2 cellular contexts compared by ENCODE assay signal in the genomic region with DNA sequence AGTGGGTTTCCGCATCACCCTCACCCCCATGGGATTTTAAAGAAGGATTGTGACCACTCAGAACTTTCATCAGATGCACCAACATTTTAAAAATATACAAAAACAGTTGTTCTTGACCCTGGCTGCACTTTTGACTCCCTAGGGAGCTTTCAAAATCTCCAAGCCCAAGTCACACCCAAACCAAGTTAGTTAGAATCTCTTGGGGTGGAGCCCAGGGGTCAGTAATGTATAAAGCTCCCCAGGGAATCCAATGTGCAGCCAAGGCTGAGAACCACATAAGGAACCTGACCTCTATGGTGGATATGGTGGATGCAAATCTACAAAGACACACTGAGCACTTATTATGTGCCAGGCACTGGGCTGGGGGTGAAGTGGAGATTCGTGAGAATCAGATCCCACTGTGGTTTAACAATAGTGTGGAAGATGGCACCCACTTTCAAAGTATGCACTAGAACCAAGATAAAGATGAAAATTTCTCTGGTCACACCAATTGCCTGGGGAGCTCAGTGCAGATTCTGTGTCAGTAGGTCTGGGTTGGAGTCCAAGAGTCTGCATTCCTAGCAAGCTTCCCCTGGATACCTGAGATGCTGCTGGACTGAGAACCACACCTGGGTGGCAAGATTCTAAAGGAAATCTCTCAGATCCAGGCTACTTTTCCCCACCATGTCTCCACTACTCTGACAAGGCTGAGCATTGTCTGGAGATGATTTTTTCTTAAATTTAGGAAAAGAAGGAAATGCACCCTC.
A peak's percentile ranks its signal among the peaks of the same experiment; 100 is the strongest.
TF ChIP-seq lines count a peak whose summit lies in the region.

No MANE protein-coding gene starts in this region.

TF ChIP-seq in GM23338, 12 proteins besides CTCF, POLR2A, EP300 and RAD21 (continues in another document):
- TF ChIP-seq, protein P1, sequence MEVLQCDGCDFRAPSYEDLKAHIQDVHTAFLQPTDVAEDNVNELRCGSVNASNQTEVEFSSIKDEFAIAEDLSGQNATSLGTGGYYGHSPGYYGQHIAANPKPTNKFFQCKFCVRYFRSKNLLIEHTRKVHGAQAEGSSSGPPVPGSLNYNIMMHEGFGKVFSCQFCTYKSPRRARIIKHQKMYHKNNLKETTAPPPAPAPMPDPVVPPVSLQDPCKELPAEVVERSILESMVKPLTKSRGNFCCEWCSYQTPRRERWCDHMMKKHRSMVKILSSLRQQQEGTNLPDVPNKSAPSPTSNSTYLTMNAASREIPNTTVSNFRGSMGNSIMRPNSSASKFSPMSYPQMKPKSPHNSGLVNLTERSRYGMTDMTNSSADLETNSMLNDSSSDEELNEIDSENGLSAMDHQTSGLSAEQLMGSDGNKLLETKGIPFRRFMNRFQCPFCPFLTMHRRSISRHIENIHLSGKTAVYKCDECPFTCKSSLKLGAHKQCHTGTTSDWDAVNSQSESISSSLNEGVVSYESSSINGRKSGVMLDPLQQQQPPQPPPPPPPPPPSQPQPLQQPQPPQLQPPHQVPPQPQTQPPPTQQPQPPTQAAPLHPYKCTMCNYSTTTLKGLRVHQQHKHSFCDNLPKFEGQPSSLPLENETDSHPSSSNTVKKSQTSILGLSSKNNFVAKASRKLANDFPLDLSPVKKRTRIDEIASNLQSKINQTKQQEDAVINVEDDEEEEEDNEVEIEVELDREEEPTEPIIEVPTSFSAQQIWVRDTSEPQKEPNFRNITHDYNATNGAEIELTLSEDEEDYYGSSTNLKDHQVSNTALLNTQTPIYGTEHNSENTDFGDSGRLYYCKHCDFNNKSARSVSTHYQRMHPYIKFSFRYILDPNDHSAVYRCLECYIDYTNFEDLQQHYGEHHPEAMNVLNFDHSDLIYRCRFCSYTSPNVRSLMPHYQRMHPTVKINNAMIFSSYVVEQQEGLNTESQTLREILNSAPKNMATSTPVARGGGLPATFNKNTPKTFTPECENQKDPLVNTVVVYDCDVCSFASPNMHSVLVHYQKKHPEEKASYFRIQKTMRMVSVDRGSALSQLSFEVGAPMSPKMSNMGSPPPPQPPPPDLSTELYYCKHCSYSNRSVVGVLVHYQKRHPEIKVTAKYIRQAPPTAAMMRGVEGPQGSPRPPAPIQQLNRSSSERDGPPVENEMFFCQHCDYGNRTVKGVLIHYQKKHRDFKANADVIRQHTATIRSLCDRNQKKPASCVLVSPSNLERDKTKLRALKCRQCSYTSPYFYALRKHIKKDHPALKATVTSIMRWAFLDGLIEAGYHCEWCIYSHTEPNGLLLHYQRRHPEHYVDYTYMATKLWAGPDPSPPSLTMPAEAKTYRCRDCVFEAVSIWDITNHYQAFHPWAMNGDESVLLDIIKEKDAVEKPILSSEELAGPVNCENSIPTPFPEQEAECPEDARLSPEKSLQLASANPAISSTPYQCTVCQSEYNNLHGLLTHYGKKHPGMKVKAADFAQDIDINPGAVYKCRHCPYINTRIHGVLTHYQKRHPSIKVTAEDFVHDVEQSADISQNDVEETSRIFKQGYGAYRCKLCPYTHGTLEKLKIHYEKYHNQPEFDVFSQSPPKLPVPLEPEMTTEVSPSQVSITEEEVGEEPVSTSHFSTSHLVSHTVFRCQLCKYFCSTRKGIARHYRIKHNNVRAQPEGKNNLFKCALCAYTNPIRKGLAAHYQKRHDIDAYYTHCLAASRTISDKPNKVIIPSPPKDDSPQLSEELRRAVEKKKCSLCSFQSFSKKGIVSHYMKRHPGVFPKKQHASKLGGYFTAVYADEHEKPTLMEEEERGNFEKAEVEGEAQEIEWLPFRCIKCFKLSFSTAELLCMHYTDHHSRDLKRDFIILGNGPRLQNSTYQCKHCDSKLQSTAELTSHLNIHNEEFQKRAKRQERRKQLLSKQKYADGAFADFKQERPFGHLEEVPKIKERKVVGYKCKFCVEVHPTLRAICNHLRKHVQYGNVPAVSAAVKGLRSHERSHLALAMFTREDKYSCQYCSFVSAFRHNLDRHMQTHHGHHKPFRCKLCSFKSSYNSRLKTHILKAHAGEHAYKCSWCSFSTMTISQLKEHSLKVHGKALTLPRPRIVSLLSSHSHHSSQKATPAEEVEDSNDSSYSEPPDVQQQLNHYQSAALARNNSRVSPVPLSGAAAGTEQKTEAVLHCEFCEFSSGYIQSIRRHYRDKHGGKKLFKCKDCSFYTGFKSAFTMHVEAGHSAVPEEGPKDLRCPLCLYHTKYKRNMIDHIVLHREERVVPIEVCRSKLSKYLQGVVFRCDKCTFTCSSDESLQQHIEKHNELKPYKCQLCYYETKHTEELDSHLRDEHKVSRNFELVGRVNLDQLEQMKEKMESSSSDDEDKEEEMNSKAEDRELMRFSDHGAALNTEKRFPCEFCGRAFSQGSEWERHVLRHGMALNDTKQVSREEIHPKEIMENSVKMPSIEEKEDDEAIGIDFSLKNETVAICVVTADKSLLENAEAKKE (CRISPR knock-in tag; IDR thresholded peaks at IDR 0.05): no peak
- TF ChIP-seq, protein P2, sequence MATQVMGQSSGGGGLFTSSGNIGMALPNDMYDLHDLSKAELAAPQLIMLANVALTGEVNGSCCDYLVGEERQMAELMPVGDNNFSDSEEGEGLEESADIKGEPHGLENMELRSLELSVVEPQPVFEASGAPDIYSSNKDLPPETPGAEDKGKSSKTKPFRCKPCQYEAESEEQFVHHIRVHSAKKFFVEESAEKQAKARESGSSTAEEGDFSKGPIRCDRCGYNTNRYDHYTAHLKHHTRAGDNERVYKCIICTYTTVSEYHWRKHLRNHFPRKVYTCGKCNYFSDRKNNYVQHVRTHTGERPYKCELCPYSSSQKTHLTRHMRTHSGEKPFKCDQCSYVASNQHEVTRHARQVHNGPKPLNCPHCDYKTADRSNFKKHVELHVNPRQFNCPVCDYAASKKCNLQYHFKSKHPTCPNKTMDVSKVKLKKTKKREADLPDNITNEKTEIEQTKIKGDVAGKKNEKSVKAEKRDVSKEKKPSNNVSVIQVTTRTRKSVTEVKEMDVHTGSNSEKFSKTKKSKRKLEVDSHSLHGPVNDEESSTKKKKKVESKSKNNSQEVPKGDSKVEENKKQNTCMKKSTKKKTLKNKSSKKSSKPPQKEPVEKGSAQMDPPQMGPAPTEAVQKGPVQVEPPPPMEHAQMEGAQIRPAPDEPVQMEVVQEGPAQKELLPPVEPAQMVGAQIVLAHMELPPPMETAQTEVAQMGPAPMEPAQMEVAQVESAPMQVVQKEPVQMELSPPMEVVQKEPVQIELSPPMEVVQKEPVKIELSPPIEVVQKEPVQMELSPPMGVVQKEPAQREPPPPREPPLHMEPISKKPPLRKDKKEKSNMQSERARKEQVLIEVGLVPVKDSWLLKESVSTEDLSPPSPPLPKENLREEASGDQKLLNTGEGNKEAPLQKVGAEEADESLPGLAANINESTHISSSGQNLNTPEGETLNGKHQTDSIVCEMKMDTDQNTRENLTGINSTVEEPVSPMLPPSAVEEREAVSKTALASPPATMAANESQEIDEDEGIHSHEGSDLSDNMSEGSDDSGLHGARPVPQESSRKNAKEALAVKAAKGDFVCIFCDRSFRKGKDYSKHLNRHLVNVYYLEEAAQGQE (IDR thresholded peaks at IDR 0.05; ENCODE audit: unreplicated experiment): no peak
- TF ChIP-seq ZNF331 (CRISPR knock-in tag; IDR thresholded peaks at IDR 0.05; ENCODE audit: low read depth) (no peak), POLR2AphosphoS5 (IDR thresholded peaks at IDR 0.05; ENCODE audit: low read depth) (no peak), ZNF114 (CRISPR knock-in tag; IDR thresholded peaks at IDR 0.05) (no peak), EZH2phosphoT487 (IDR thresholded peaks at IDR 0.05; ENCODE audit: unreplicated experiment) (no peak), JUNB (IDR thresholded peaks at IDR 0.05; ENCODE audit: unreplicated experiment) (no peak)
- TF ChIP-seq, protein P3, sequence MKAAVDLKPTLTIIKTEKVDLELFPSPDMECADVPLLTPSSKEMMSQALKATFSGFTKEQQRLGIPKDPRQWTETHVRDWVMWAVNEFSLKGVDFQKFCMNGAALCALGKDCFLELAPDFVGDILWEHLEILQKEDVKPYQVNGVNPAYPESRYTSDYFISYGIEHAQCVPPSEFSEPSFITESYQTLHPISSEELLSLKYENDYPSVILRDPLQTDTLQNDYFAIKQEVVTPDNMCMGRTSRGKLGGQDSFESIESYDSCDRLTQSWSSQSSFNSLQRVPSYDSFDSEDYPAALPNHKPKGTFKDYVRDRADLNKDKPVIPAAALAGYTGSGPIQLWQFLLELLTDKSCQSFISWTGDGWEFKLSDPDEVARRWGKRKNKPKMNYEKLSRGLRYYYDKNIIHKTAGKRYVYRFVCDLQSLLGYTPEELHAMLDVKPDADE (IDR thresholded peaks at IDR 0.05): no peak

TF ChIP-seq in GM12878, 131 proteins besides CTCF, POLR2A, EP300 and RAD21:
- TF ChIP-seq STAT3 (IDR thresholded peaks at IDR 0.05; ENCODE audit: low read depth, low read length) (no peak), RUNX3 (IDR thresholded peaks at IDR 0.05; ENCODE audit: low read length) (no peak), MEF2B (IDR thresholded peaks at IDR 0.05; ENCODE audit: partially characterized antibody, poor library complexity, severe bottlenecking) (peak; percentile 82), BMI1 (IDR thresholded peaks at IDR 0.05; ENCODE audit: borderline replicate concordance) (no peak), SREBF2 (IDR thresholded peaks at IDR 0.05; ENCODE audit: low read length) (no peak), EED (IDR thresholded peaks at IDR 0.05; ENCODE audit: low read depth) (peak; percentile 6), PAX8 (IDR thresholded peaks at IDR 0.05) (no peak), PML (IDR thresholded peaks at IDR 0.05; ENCODE audit: low read length) (no peak), SPI1 (IDR thresholded peaks at IDR 0.05; ENCODE audit: borderline replicate concordance, insufficient read depth, low read depth, low read length) (no peak), TCF7 (IDR thresholded peaks at IDR 0.05; ENCODE audit: borderline replicate concordance) (no peak)
- TF ChIP-seq, protein P4, sequence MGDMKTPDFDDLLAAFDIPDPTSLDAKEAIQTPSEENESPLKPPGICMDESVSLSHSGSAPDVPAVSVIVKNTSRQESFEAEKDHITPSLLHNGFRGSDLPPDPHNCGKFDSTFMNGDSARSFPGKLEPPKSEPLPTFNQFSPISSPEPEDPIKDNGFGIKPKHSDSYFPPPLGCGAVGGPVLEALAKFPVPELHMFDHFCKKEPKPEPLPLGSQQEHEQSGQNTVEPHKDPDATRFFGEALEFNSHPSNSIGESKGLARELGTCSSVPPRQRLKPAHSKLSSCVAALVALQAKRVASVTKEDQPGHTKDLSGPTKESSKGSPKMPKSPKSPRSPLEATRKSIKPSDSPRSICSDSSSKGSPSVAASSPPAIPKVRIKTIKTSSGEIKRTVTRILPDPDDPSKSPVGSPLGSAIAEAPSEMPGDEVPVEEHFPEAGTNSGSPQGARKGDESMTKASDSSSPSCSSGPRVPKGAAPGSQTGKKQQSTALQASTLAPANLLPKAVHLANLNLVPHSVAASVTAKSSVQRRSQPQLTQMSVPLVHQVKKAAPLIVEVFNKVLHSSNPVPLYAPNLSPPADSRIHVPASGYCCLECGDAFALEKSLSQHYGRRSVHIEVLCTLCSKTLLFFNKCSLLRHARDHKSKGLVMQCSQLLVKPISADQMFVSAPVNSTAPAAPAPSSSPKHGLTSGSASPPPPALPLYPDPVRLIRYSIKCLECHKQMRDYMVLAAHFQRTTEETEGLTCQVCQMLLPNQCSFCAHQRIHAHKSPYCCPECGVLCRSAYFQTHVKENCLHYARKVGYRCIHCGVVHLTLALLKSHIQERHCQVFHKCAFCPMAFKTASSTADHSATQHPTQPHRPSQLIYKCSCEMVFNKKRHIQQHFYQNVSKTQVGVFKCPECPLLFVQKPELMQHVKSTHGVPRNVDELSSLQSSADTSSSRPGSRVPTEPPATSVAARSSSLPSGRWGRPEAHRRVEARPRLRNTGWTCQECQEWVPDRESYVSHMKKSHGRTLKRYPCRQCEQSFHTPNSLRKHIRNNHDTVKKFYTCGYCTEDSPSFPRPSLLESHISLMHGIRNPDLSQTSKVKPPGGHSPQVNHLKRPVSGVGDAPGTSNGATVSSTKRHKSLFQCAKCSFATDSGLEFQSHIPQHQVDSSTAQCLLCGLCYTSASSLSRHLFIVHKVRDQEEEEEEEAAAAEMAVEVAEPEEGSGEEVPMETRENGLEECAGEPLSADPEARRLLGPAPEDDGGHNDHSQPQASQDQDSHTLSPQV (IDR thresholded peaks at IDR 0.05): no peak
TF ChIP-seq in GM12878: peak in this region for 2.
